ENCODE assay signal across 17 cellular contexts in the genomic region with DNA sequence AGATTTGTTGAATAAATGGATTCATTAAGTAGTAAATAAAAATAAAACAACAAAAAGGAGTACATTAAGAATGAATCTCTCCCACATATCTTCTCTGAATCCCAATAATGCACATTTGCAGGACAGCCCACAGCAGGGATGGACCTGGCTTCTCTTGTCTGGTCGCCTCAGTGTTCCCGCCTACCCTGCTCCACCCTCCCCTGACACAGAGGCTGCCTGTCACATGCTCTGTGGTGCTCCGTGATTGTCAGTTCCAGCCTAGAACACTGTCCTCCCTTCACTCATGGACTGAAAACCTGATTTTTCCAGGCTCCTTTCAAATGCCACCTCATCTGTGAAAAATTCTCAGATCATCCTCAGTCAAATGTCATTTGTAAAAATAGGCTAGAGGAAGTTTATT.
DNase-seq lines count a peak whose midpoint lies in the region.
"Had no signal": no experiment of that assay in that cellular context is flagged by ENCODE, and none has a peak within 500 bp of the region (broad histone marks: within the 10 kb centered on the region; RNA-seq: fewer than 3 reads in every experiment).

No MANE protein-coding gene starts in this region.

- H3K27ac ChIP-seq in cingulate gyrus (ENCODE audit: low read depth, low read length), result peak overlapping the region; percentile 97
- peak overlapping the region; percentile 95 for H3K27ac ChIP-seq in substantia nigra (ENCODE audit: low read depth, low read length, poor library complexity, severe bottlenecking)

- DNase-seq in SK-MEL-5 (ENCODE audit: low read depth, low spot score) (peak; percentile 70), medulla oblongata (ENCODE audit: extremely low spot score) (peak; percentile 82), substantia nigra (lab: John Stamatoyannopoulos, UW) (peak in 46 of 49 donors; percentile 4 to 87 (median 60)), NCI-H2081 treated with DMSO at 0.1 percent for 48 hours (lab: John Stamatoyannopoulos, UW) (no peak), NCI-H2171 (lab: John Stamatoyannopoulos, UW) (no peak), kidney tubule cell (ENCODE audit: low spot score) (no peak)
- DNase-seq: Caco-2, EL, H7, IMR-90, Karpas-422, MM.1S, NCI-H1092 treated with DMSO at 0.1 percent for 48 hours, NCI-H774, RPMI8226, SIG-M5 had no signal

- in situ Hi-C loops in SK-MEL-5 (cut with HindIII; ENCODE audit: low pct_unique_long_range_greater_than_20kb, low sequenced_read_pairs), result no loop called here

Comparison
In these comparisons a context has a peak if more than half of its experiments do, and no peak if none do; other contexts are left out.
1. DNase-seq: peak in SK-MEL-5 (single experiment), medulla oblongata (single experiment) and substantia nigra (46 of 49); none in NCI-H2081 treated with DMSO at 0.1 percent for 48 hours (single experiment), NCI-H2171 (single experiment) and kidney tubule cell (single experiment).